ENCODE assay signal across 1 cellular context in genomic region chr11:59999732-60000131, GRCh38.
TF ChIP-seq lines count a peak whose summit lies in the region.

No MANE protein-coding gene starts in this region.

TF ChIP-seq in K562, 482 proteins besides CTCF, POLR2A, EP300 and RAD21:
- TF ChIP-seq ZNF253 (CRISPR knock-in tag; conservative IDR thresholded peaks at IDR 0.05), result no peak
- peak; percentile 87 for TF ChIP-seq ZNF274 (IDR thresholded peaks at IDR 0.05; ENCODE audit: borderline replicate concordance, low read depth, low read length)
